In the genomic region with DNA sequence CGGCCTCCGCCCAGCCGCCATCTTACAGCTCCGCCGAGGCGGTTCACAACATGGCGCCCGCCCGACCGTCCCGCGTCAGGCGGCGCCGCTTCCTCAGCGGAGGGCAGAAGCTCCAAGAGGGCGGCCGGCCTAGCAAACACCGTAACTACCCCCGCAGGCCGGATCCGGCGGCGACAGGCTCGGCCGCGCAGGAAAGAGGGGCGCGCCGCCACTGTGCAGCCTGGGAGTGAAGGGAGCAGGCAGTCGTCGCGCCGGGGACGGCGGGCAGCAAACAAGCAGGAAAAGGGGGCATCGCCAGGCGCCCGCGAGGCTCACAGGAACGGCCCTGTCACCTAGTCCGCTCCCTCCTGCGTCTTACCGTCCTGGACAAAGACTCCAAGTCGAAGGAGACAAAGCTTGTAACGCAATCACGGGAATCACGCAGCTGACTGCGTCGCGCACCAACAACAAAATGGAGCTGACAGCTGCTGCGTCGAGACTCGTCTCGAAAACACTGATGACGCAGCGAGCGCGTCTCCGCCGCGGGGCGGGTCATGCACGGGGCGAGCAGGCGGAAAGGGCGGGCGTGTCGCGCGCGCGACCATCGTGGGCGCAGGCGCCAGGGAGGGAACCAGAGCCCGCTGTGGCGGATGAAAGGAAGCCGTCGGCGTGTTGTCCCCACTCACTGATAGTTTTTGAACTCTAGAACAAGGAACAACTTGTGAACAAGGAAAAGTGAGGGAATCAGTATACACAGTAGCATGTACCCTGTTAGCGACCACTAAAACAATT, we compare ENCODE assay signal across 8 cellular contexts. TPM values are rescaled to one million over a fixed set of nuclear protein-coding genes. Genes with fewer than 3 reads are reported as not detected.
DNase-seq lines count a peak whose midpoint lies in the region; ATAC-seq and TF ChIP-seq lines count a peak whose summit lies in the region.

A gene (minus strand): TSS at position 453 of the 771 bp plus-strand sequence. CDS start 2,796 bp downstream, outside the sequence.

- H3K27ac Mint-ChIP-seq in activated B cell treated with CpG ODN at 0.5 μM for 24 hours (peak within 1 kb of the TSS; percentile 100), immature natural killer cell (peak within 1 kb of the TSS; percentile 95 to 100 (median 99))

- no peaks in the 10 kb centered on the region for H3K27me3 Mint-ChIP-seq in activated B cell treated with CpG ODN at 0.5 μM for 24 hours
- H3K27me3 Mint-ChIP-seq in immature natural killer cell (ENCODE audit: low read depth in 3 of 3): peaks cover 28 to 42% (median 41%) of the 10 kb centered on the region in 3 donors

- DNase-seq in AG08396 (ENCODE audit: low spot score) (peak; percentile 96), NCI-H345 (lab: John Stamatoyannopoulos, UW) (peak; percentile 96), activated B cell treated with CpG ODN at 0.5 μM for 24 hours (peak; percentile 90), cardiac fibroblast (ENCODE audit: low read depth in 2 of 2) (peak; percentile 92 to 95), immature natural killer cell (peak; percentile 90 to 94 (median 94)), smooth muscle cell of the brain vasculature (ENCODE audit: low read depth, low spot score) (peak; percentile 86)

- TF ChIP-seq CTCF in activated B cell treated with CpG ODN at 0.5 μM for 24 hours (IDR thresholded peaks at IDR 0.05) (no peak), cardiac fibroblast (IDR thresholded peaks at IDR 0.05; ENCODE audit: low read depth, low read length) (no peak)

- H3K4me1 Mint-ChIP-seq in activated B cell treated with CpG ODN at 0.5 μM for 24 hours (peaks cover 41% of the 10 kb centered on the region), immature natural killer cell (peaks cover 44 to 58% of the 10 kb centered on the region in 2 donors)

- H3K4me3 ChIP-seq in cardiac fibroblast (replicated peaks in 1 of 2; ENCODE audit: low read depth in 2 of 2, low read length in 2 of 2): peak within 1 kb of the TSS; percentile 93 to 99

- POLR2A ChIA-PET in activated B cell treated with CpG ODN at 0.5 μM for 24 hours (lab: Charles Lee): interaction anchor here (0.5 to 2.8 kb wide), 53 partner anchors 8 to 1806 kb away, joined by 3 to 117 read pairs (median 5); a partner anchor contains a TSS

- H3K9me3 Mint-ChIP-seq in activated B cell treated with CpG ODN at 0.5 μM for 24 hours (no peaks in the 10 kb centered on the region), immature natural killer cell (peaks cover 0 to 3% (median 0%) of the 10 kb centered on the region in 6 donors)

- CTCF ChIA-PET in activated B cell treated with CpG ODN at 0.5 μM for 24 hours (lab: Charles Lee): interaction anchor here (0.6 to 1.4 kb wide), 5 partner anchors 23 to 369 kb away, joined by 3 to 6 read pairs (median 3); a partner anchor contains a TSS

- intact Hi-C loops in activated B cell treated with CpG ODN at 0.5 μM for 24 hours (cut with micrococcal nuclease): loop anchor here (1.0 to 10.0 kb wide), 12 partner anchors 25 to 1403 kb away; a partner anchor contains a TSS

- H3K36me3 Mint-ChIP-seq in activated B cell treated with CpG ODN at 0.5 μM for 24 hours (ENCODE audit: low read depth): peaks cover 52% of the 10 kb centered on the region
- H3K36me3 Mint-ChIP-seq in immature natural killer cell: peaks cover 23 to 28% (median 27%) of the 10 kb centered on the region in 3 donors

- H3K4me3 Mint-ChIP-seq in activated B cell treated with CpG ODN at 0.5 μM for 24 hours (peak within 1 kb of the TSS; percentile 100), immature natural killer cell (peak within 1 kb of the TSS; percentile 90 to 99 (median 98))

- ATAC-seq in GM19025 (IDR thresholded peaks at IDR 0.05; ENCODE audit: low read depth, unreplicated experiment) (peak; percentile 91), HG03280 (IDR thresholded peaks at IDR 0.05; ENCODE audit: unreplicated experiment) (peak; percentile 86), activated B cell treated with CpG ODN at 0.5 μM for 24 hours (ENCODE audit: low read depth) (peak; percentile 82)

RNA-seq across cellular contexts. Expression of the gene that starts here (rescaled TPM):
- 173 and 203 TPM in 2 replicates for total RNA-seq in activated B cell treated with CpG ODN at 0.5 μM for 24 hours
- polyA plus RNA-seq in immature natural killer cell: 10 to 100 TPM; 26.2 to 48.7 (median 47.9) TPM

Comparison
In these comparisons a context has a peak if more than half of its experiments do, and no peak if none do; other contexts are left out.
1. Peak in every context shown above with its lines: DNase-seq, ATAC-seq and H3K4me3 ChIP-seq.